ENCODE assay signal across 21 cellular contexts in genomic region chr2:48279347-48279746, GRCh38. TPM values are rescaled to one million over a fixed set of nuclear protein-coding genes. Genes with fewer than 3 reads are reported as not detected.
DNase-seq lines count a peak whose midpoint lies in the region; ATAC-seq and TF ChIP-seq lines count a peak whose summit lies in the region.
"Had no signal": no experiment of that assay in that cellular context is flagged by ENCODE, and none has a peak within 500 bp of the region (broad histone marks: within the 10 kb centered on the region; RNA-seq: fewer than 3 reads in every experiment).

No MANE protein-coding gene starts in this region.

- TF ChIP-seq RAD21 in SK-N-SH (IDR thresholded peaks at IDR 0.05; ENCODE audit: low read length) = no peak
- peak; percentile 46 for TF ChIP-seq RAD21 in neural cell (conservative IDR thresholded peaks at IDR 0.05)

- H3K27ac ChIP-seq in SK-N-SH (ENCODE audit: low read depth in 2 of 2, low read length in 1 of 2) = peak overlapping the region in 1 of 2 experiments; percentile 48; a peak in 1 of 4 replicates
- no peak overlapping the region for H3K27ac ChIP-seq in neural cell (ENCODE audit: low read length)
- H3K27ac ChIP-seq: brain microvascular endothelial cell, lower lobe of right lung, prostate gland, thoracic aorta had no signal

- H3K9me3 ChIP-seq in SK-N-SH = no peaks in the 10 kb centered on the region
- peaks cover 7% of the 10 kb centered on the region for H3K9me3 ChIP-seq in neural cell (ENCODE audit: low read length)
- H3K9me3 ChIP-seq: prostate gland had no signal

- no peaks in the 10 kb centered on the region for H3K27me3 Mint-ChIP-seq in nephron progenitor cell (ENCODE audit: low read depth, poor library complexity)
- H3K27me3 Mint-ChIP-seq: activated B cell treated with CpG ODN at 0.5 μM for 24 hours; dendritic cell treated with granulocyte-macrophage colony-stimulating factor and Interleukin-4, amounts not matched to agents 40 ng/mL and 50 ng/mL, for 4 days; naive B cell had no signal

- H3K4me1 ChIP-seq in SK-N-SH (ENCODE audit: control insufficient read depth in 1 of 2, insufficient read depth in 2 of 2, low read depth in 1 of 2, low read length in 1 of 2) = no peaks in the 10 kb centered on the region; a peak in 1 of 4 replicates
- H3K4me1 ChIP-seq: lower lobe of right lung, prostate gland had no signal

- H3K4me3 Mint-ChIP-seq in nephron progenitor cell = no peak overlapping the region
- H3K4me3 Mint-ChIP-seq: activated B cell treated with CpG ODN at 0.5 μM for 24 hours; activated CD8-positive, alpha-beta T cell treated with anti-CD3 and anti-CD28 coated beads, Interleukin-2, amount 10 ng/mL, durations not matched to agents 7 days and 5 days; dendritic cell treated with granulocyte-macrophage colony-stimulating factor and Interleukin-4, amounts not matched to agents 40 ng/mL and 50 ng/mL, for 4 days; naive B cell had no signal

- H3K36me3 ChIP-seq in SK-N-SH (replicated peaks in 1 of 2; ENCODE audit: control insufficient read depth in 1 of 2, insufficient read depth in 2 of 2, low read length in 1 of 2) (no peaks in the 10 kb centered on the region), neural cell (ENCODE audit: insufficient read depth, low read length) (no peaks in the 10 kb centered on the region)
- H3K36me3 ChIP-seq: brain microvascular endothelial cell, lower lobe of right lung, prostate gland, thoracic aorta had no signal

- TF ChIP-seq CTCF in SK-N-SH (IDR thresholded peaks at IDR 0.05) = no peak
- TF ChIP-seq CTCF in neural cell (IDR thresholded peaks at IDR 0.05; ENCODE audit: poor library complexity, severe bottlenecking) = peak; percentile 42
- no peak for TF ChIP-seq CTCF in nephron progenitor cell (IDR thresholded peaks at IDR 0.05)

- CTCF ChIA-PET in HEK293T (lab: Yijun Ruan, JAX) (no interaction called here), SK-N-SH (lab: Yijun Ruan, JAX) (interaction anchor here (0.7 kb wide), 1 partner anchor 30 kb away, joined by 3 read pairs; no protein-coding TSS in a partner anchor)

- H3K9me2 ChIP-seq in SK-N-SH = no peaks in the 10 kb centered on the region
- H3K9me2 ChIP-seq in neural cell (ENCODE audit: insufficient read depth, low read length) = no peaks in the 10 kb centered on the region

- H3K4me1 Mint-ChIP-seq in nephron progenitor cell = no peaks in the 10 kb centered on the region
- H3K4me1 Mint-ChIP-seq: activated B cell treated with CpG ODN at 0.5 μM for 24 hours, naive B cell had no signal

- peaks cover 26% of the 10 kb centered on the region for H3K9me3 Mint-ChIP-seq in nephron progenitor cell

- H3F3A ChIP-seq in SK-N-SH (replicated peaks; ENCODE audit: insufficient read depth) = no peaks in the 10 kb centered on the region
- H3F3A ChIP-seq in neural cell (ENCODE audit: insufficient read depth, low read length, poor library complexity, severe bottlenecking) = no peaks in the 10 kb centered on the region

- H3K36me3 Mint-ChIP-seq in nephron progenitor cell (ENCODE audit: low read depth) = peaks cover 15% of the 10 kb centered on the region

- ATAC-seq in GM21423 (IDR thresholded peaks at IDR 0.05; ENCODE audit: unreplicated experiment) = no peak
- ATAC-seq: activated CD8-positive, alpha-beta T cell treated with anti-CD3 and anti-CD28 coated beads, Interleukin-2, amount 10 ng/mL, durations not matched to agents 7 days and 5 days; lower lobe of right lung had no signal

- no peak overlapping the region for H2AFZ ChIP-seq in SK-N-SH (ENCODE audit: low read depth)
- no peak overlapping the region for H2AFZ ChIP-seq in neural cell (ENCODE audit: low read depth, low read length)

- H3K27ac Mint-ChIP-seq in nephron progenitor cell = no peak overlapping the region
- H3K27ac Mint-ChIP-seq: activated B cell treated with CpG ODN at 0.5 μM for 24 hours; activated CD8-positive, alpha-beta T cell treated with anti-CD3 and anti-CD28 coated beads, Interleukin-2, amount 10 ng/mL, durations not matched to agents 7 days and 5 days; activated naive CD4-positive, alpha-beta T cell treated with anti-CD3 and anti-CD28 coated beads, Interleukin-2, amount 50 U/mL, for 72 hours; dendritic cell treated with granulocyte-macrophage colony-stimulating factor and Interleukin-4, amounts not matched to agents 40 ng/mL and 50 ng/mL, for 4 days; naive B cell had no signal

- H3K4me3 ChIP-seq in SK-N-SH (ENCODE audit: low read depth in 2 of 2, low read length in 1 of 2) (no peak overlapping the region), neural cell (ENCODE audit: low read length) (peak overlapping the region; percentile 9)
- H3K4me3 ChIP-seq: lower lobe of right lung, prostate gland, thoracic aorta had no signal

- peak; percentile 66 for DNase-seq in HEK293T (ENCODE audit: extremely low spot score)
- DNase-seq in NCI-H2081 (lab: John Stamatoyannopoulos, UW) = peak; percentile 89 to 97
- peak; percentile 11 for DNase-seq in SK-N-SH
- DNase-seq in kidney tubule cell (ENCODE audit: low spot score) = no peak
- DNase-seq in nephron progenitor cell = no peak
- DNase-seq: activated B cell treated with CpG ODN at 0.5 μM for 24 hours; activated CD8-positive, alpha-beta T cell treated with anti-CD3 and anti-CD28 coated beads, Interleukin-2, amount 10 ng/mL, durations not matched to agents 7 days and 5 days; activated T-cell treated with anti-CD3 and anti-CD28 coated beads, Interleukin-2, amount 50 U/mL, for 48 hours; Calu3; KBM-7; lower lobe of right lung; naive B cell; NCI-H1694; RPMI8226 had no signal

- no peaks in the 10 kb centered on the region for H4K20me1 ChIP-seq in SK-N-SH (ENCODE audit: insufficient read depth)
- H4K20me1 ChIP-seq in neural cell (ENCODE audit: insufficient read depth) = no peaks in the 10 kb centered on the region

- no peaks in the 10 kb centered on the region for H3K79me2 ChIP-seq in SK-N-SH (ENCODE audit: insufficient read depth)
- no peaks in the 10 kb centered on the region for H3K79me2 ChIP-seq in neural cell (replicated peaks; ENCODE audit: insufficient read depth, low read length)

- POLR2A ChIA-PET in HEK293T (lab: Yijun Ruan, JAX) (no interaction called here), SK-N-SH (lab: Yijun Ruan, JAX) (interaction anchor here (0.6 kb wide), 1 partner anchor 118 kb away, joined by 3 read pairs; no protein-coding TSS in a partner anchor)

- H3K9ac ChIP-seq in SK-N-SH (no peak overlapping the region), neural cell (ENCODE audit: low read length) (no peak overlapping the region)

- TF ChIP-seq EP300 in SK-N-SH (IDR thresholded peaks at IDR 0.05; ENCODE audit: borderline replicate concordance in 1 of 2, low read depth in 1 of 2, low read length in 1 of 2) = no peak
- peak; percentile 53 for TF ChIP-seq EP300 in neural cell (conservative IDR thresholded peaks at IDR 0.05; ENCODE audit: poor library complexity, severe bottlenecking)

- H3K27me3 ChIP-seq in SK-N-SH (ENCODE audit: insufficient read depth) (no peaks in the 10 kb centered on the region), neural cell (ENCODE audit: insufficient read depth, low read depth, low read length) (peaks cover 3% of the 10 kb centered on the region)
- H3K27me3 ChIP-seq: brain microvascular endothelial cell had no signal

- WGBS in SK-N-SH (ENCODE audit: low lambda C conversion rate) = 24% methylated on average over 1 of the region's 1 CpG

- H3K4me2 ChIP-seq in SK-N-SH (no peak overlapping the region), neural cell (ENCODE audit: low read length) (no peak overlapping the region)

TF ChIP-seq in HEK293T, 16 proteins besides CTCF, POLR2A, EP300 and RAD21 (continues in another document):
- TF ChIP-seq SUZ12 (IDR thresholded peaks at IDR 0.05) (no peak), TARDBP (IDR thresholded peaks at IDR 0.05) (no peak), ARNT (IDR thresholded peaks at IDR 0.05) (no peak)
- TF ChIP-seq, protein P1, sequence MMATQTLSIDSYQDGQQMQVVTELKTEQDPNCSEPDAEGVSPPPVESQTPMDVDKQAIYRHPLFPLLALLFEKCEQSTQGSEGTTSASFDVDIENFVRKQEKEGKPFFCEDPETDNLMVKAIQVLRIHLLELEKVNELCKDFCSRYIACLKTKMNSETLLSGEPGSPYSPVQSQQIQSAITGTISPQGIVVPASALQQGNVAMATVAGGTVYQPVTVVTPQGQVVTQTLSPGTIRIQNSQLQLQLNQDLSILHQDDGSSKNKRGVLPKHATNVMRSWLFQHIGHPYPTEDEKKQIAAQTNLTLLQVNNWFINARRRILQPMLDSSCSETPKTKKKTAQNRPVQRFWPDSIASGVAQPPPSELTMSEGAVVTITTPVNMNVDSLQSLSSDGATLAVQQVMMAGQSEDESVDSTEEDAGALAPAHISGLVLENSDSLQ (IDR thresholded peaks at IDR 0.05) = peak; percentile 93

TF ChIP-seq in SK-N-SH, 30 proteins besides CTCF, POLR2A, EP300 and RAD21:
- TF ChIP-seq MAX (IDR thresholded peaks at IDR 0.05; ENCODE audit: low read depth) = no peak

TF ChIP-seq in neural cell, 6 proteins besides CTCF, POLR2A, EP300 and RAD21:
- TF ChIP-seq POLR2AphosphoS5 (IDR thresholded peaks at IDR 0.05) (peak; percentile 98), TAF1 (IDR thresholded peaks at IDR 0.05; ENCODE audit: low read depth) (no peak)
- TF ChIP-seq, protein P2, sequence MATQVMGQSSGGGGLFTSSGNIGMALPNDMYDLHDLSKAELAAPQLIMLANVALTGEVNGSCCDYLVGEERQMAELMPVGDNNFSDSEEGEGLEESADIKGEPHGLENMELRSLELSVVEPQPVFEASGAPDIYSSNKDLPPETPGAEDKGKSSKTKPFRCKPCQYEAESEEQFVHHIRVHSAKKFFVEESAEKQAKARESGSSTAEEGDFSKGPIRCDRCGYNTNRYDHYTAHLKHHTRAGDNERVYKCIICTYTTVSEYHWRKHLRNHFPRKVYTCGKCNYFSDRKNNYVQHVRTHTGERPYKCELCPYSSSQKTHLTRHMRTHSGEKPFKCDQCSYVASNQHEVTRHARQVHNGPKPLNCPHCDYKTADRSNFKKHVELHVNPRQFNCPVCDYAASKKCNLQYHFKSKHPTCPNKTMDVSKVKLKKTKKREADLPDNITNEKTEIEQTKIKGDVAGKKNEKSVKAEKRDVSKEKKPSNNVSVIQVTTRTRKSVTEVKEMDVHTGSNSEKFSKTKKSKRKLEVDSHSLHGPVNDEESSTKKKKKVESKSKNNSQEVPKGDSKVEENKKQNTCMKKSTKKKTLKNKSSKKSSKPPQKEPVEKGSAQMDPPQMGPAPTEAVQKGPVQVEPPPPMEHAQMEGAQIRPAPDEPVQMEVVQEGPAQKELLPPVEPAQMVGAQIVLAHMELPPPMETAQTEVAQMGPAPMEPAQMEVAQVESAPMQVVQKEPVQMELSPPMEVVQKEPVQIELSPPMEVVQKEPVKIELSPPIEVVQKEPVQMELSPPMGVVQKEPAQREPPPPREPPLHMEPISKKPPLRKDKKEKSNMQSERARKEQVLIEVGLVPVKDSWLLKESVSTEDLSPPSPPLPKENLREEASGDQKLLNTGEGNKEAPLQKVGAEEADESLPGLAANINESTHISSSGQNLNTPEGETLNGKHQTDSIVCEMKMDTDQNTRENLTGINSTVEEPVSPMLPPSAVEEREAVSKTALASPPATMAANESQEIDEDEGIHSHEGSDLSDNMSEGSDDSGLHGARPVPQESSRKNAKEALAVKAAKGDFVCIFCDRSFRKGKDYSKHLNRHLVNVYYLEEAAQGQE (IDR thresholded peaks at IDR 0.05; ENCODE audit: borderline replicate concordance) = peak; percentile 46

RNA-seq across cellular contexts. Expression of gene FOXN2, which starts 35.1 kb away (rescaled TPM):
- 3.3 and 3.5 TPM in 2 replicates for polyA plus RNA-seq in SK-N-SH (2012; rRNA removed)
- 4.3 and 4.8 TPM in 2 replicates for polyA plus RNA-seq in SK-N-SH (2012; cell fraction: cytosol; rRNA removed)
- 3.7 and 5.1 TPM in 2 replicates for polyA plus RNA-seq in SK-N-SH (2012; cell fraction: nucleus; rRNA removed)
- 22.4 and 26.1 TPM in 2 replicates for polyA plus RNA-seq in neural cell
- polyA minus RNA-seq in neural cell = 97.2 and 101 TPM in 2 replicates

Comparison
In these comparisons a context has a peak if more than half of its experiments do, and no peak if none do; other contexts are left out.
1. DNase-seq: peak in HEK293T (single experiment), NCI-H2081 (2 of 2) and SK-N-SH (single experiment); none in kidney tubule cell (single experiment) and nephron progenitor cell (single experiment).